ENCODE assay signal across 1 cellular context in genomic region chr3:128479558-128480086, GRCh38.
A peak's percentile ranks its signal among the peaks of the same experiment; 100 is the strongest.
TF ChIP-seq lines count a peak whose summit lies in the region.

No MANE protein-coding gene starts in this region.

TF ChIP-seq in K562, 482 proteins besides CTCF, POLR2A, EP300 and RAD21 (continued from another document):
- no peak for TF ChIP-seq ZMIZ1 (IDR thresholded peaks at IDR 0.05; ENCODE audit: low read depth in 2 of 2, low read length in 2 of 2)
- TF ChIP-seq ZNF583 (CRISPR knock-in tag; IDR thresholded peaks at IDR 0.05) = no peak
- no peak for TF ChIP-seq KHSRP (IDR thresholded peaks at IDR 0.05)
- no peak for TF ChIP-seq ZNF384 (IDR thresholded peaks at IDR 0.05; ENCODE audit: low read depth, low read length)
- no peak for TF ChIP-seq HES1 (IDR thresholded peaks at IDR 0.05; ENCODE audit: low read depth)
- no peak for TF ChIP-seq KDM2B (CRISPR knock-in tag; IDR thresholded peaks at IDR 0.05)
- no peak for TF ChIP-seq MYBL2 (IDR thresholded peaks at IDR 0.05; ENCODE audit: low read depth)
- no peak for TF ChIP-seq MYBL2 (CRISPR knock-in tag; IDR thresholded peaks at IDR 0.05; ENCODE audit: borderline replicate concordance)
- no peak for TF ChIP-seq WHSC1 (IDR thresholded peaks at IDR 0.05; ENCODE audit: low read length)
- TF ChIP-seq L3MBTL2 (IDR thresholded peaks at IDR 0.05) = no peak
- TF ChIP-seq ZNF24 (IDR thresholded peaks at IDR 0.05) = no peak
- peak; percentile 64 for TF ChIP-seq POLR2AphosphoS5 (IDR thresholded peaks at IDR 0.05; ENCODE audit: control insufficient read depth, insufficient read depth, low read depth, low read length)
- TF ChIP-seq ZNF584 (CRISPR knock-in tag; IDR thresholded peaks at IDR 0.05; ENCODE audit: low read depth) = no peak
- TF ChIP-seq ZNF57 (CRISPR knock-in tag; IDR thresholded peaks at IDR 0.05) = no peak
- peak; percentile 83; the same call in 1 of the 2 replicates for TF ChIP-seq ZNF717 (CRISPR knock-in tag; IDR thresholded peaks at IDR 0.05)
- no peak for TF ChIP-seq ZNF408 (CRISPR knock-in tag; IDR thresholded peaks at IDR 0.05; ENCODE audit: low read depth)
- TF ChIP-seq ASH1L (IDR thresholded peaks at IDR 0.05; ENCODE audit: borderline replicate concordance, low read depth, partially characterized antibody) = no peak
- peak; percentile 50; the same call in 1 of the 2 replicates for TF ChIP-seq ZNF551 (CRISPR knock-in tag; IDR thresholded peaks at IDR 0.05)
- peak; percentile 45 for TF ChIP-seq SUPT5H (IDR thresholded peaks at IDR 0.05)
- no peak for TF ChIP-seq KDM4B (IDR thresholded peaks at IDR 0.05; ENCODE audit: borderline replicate concordance in 2 of 2, low read depth in 1 of 2)
- TF ChIP-seq GABPB2 (CRISPR knock-in tag; conservative IDR thresholded peaks at IDR 0.05) = 0 out of 2 replicates have a peak, but pooled peaks have one; percentile 31
- 0 out of 2 replicates have a peak, but pooled peaks have one; percentile 60 for TF ChIP-seq ZBTB9 (CRISPR knock-in tag; IDR thresholded peaks at IDR 0.05)
- no peak for TF ChIP-seq SMARCB1 (IDR thresholded peaks at IDR 0.05; ENCODE audit: insufficient read length, low read depth)
- no peak for TF ChIP-seq ZNF699 (CRISPR knock-in tag; IDR thresholded peaks at IDR 0.05; ENCODE audit: insufficient replicate concordance)
- peak; percentile 81; the same call in 1 of the 2 replicates for TF ChIP-seq ZBED1 (IDR thresholded peaks at IDR 0.05)
- TF ChIP-seq PKNOX1 (IDR thresholded peaks at IDR 0.05) = no peak
- TF ChIP-seq HSF4 (CRISPR knock-in tag; IDR thresholded peaks at IDR 0.05; ENCODE audit: borderline replicate concordance) = no peak
- TF ChIP-seq POLR2G (IDR thresholded peaks at IDR 0.05; ENCODE audit: low read depth, low read length) = peak; percentile 64
- TF ChIP-seq ZNF830 (CRISPR knock-in tag; IDR thresholded peaks at IDR 0.05) = peak; percentile 89; the same call in 1 of the 2 replicates
- TF ChIP-seq RBFOX2 (IDR thresholded peaks at IDR 0.05; ENCODE audit: low read depth, low read length) = peak; percentile 76
- no peak for TF ChIP-seq ZNF23 (CRISPR knock-in tag; IDR thresholded peaks at IDR 0.05)
- no peak for TF ChIP-seq PRPF4 (IDR thresholded peaks at IDR 0.05; ENCODE audit: insufficient read depth, low read depth, low read length, poor library complexity, severe bottlenecking)
- peak; percentile 5; the same call in 1 of the 2 replicates for TF ChIP-seq OTX1 (CRISPR knock-in tag; IDR thresholded peaks at IDR 0.05)
- TF ChIP-seq CCAR2 (IDR thresholded peaks at IDR 0.05; ENCODE audit: low read depth, low read length) = no peak
- no peak for TF ChIP-seq ARHGAP35 (IDR thresholded peaks at IDR 0.05; ENCODE audit: partially characterized antibody)
- no peak for TF ChIP-seq SMARCE1 (IDR thresholded peaks at IDR 0.05)
- TF ChIP-seq PURB (CRISPR knock-in tag; IDR thresholded peaks at IDR 0.05; ENCODE audit: low read depth) = no peak
- no peak for TF ChIP-seq TOE1 (IDR thresholded peaks at IDR 0.05; ENCODE audit: borderline replicate concordance)
- no peak for TF ChIP-seq TOE1 (CRISPR knock-in tag; IDR thresholded peaks at IDR 0.05; ENCODE audit: borderline replicate concordance, low read depth)
- TF ChIP-seq ZNF354B (CRISPR knock-in tag; IDR thresholded peaks at IDR 0.05) = no peak
- no peak for TF ChIP-seq MTA1 (IDR thresholded peaks at IDR 0.05; ENCODE audit: borderline replicate concordance)
- no peak; the same call in 1 of the 2 replicates for TF ChIP-seq THAP12 (CRISPR knock-in tag; IDR thresholded peaks at IDR 0.05)
- no peak for TF ChIP-seq TCF3 (CRISPR knock-in tag; IDR thresholded peaks at IDR 0.05)
